ENCODE assay signal across 24 cellular contexts in the genomic region with DNA sequence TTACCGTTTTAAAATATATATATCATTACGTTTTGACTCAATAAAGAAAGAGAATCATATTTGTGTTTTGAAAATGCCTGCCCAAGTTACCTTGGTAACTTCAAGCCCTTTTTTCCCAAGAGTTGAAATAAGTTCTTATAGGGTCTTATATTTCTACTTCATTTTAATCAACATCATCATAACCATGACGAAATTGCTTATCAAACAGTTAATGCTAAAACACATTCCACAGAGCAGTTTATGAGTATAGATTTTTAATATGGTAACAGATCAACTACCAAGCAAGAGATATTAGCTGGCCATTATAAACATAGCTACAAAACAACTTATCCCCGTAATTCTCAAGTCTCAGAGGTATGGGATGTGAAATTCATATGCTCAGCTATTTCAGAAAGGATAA.
"Had no signal": no experiment of that assay in that cellular context is flagged by ENCODE, and none has a peak within 500 bp of the region (broad histone marks: within the 10 kb centered on the region; RNA-seq: fewer than 3 reads in every experiment).

No MANE protein-coding gene starts in this region.

- FAIRE-seq: colon, endometrium, islet of Langerhans, keratinocyte had no signal

- H3K27me3 ChIP-seq: esophagus squamous epithelium, gastrocnemius medialis, heart right ventricle, left lung had no signal

- H3K4me1 ChIP-seq: esophagus squamous epithelium, gastrocnemius medialis, heart right ventricle, left lung, lower lobe of right lung had no signal

- ATAC-seq: effector memory CD8-positive, alpha-beta T cell; esophagus mucosa; gastrocnemius medialis; heart right ventricle; left cardiac atrium; left lung; left ventricle myocardium superior; lower lobe of right lung had no signal

- DNase-seq: effector CD8-positive, alpha-beta T cell; effector memory CD8-positive, alpha-beta T cell; endodermal cell; erythroblast; esophagus squamous epithelium; foreskin fibroblast; foreskin melanocyte; gastrocnemius medialis; glutamatergic neuron; head of caudate nucleus; heart right ventricle; hippocampal formation; left cardiac atrium; left lung; left ventricle myocardium superior; lower lobe of right lung; mesenchymal stem cell had no signal

- H3K4me3 ChIP-seq: coronary artery, esophagus squamous epithelium, gastrocnemius medialis, heart right ventricle, left lung, lower lobe of right lung had no signal

- H3K9me3 ChIP-seq: esophagus squamous epithelium, gastrocnemius medialis, heart right ventricle, left lung, lower lobe of right lung had no signal

- H3K27ac ChIP-seq: coronary artery, epithelial cell of prostate, esophagus squamous epithelium, gastrocnemius medialis, heart right ventricle, left lung, lower lobe of right lung had no signal

- H3K36me3 ChIP-seq: esophagus squamous epithelium, gastrocnemius medialis, heart right ventricle, left lung, lower lobe of right lung had no signal
